ENCODE assay signal across 8 cellular contexts in genomic region chr15:41584636-41585139, GRCh38. TPM values are rescaled to one million over a fixed set of nuclear protein-coding genes. Genes with fewer than 3 reads are reported as not detected.
A peak's percentile ranks its signal among the peaks of the same experiment; 100 is the strongest.
DNase-seq lines count a peak whose midpoint lies in the region; ATAC-seq, FAIRE-seq and TF ChIP-seq lines count a peak whose summit lies in the region.

No MANE protein-coding gene starts in this region.

- CTCF ChIA-PET in T-cell (lab: Charles Lee): interaction anchor here (1.0 to 1.6 kb wide), 3 partner anchors 12 to 162 kb away, joined by 3 to 5 read pairs (median 4); no protein-coding TSS in a partner anchor

- intact Hi-C loops in pancreas (cut with DNase I) (no loop called here), posterior vena cava (cut with DNase I) (no loop called here), lower leg skin (cut with DNase I; ENCODE audit: low total_unique reads) (no loop called here)

- no peak overlapping the region for H3K27ac Mint-ChIP-seq in T-cell

- H3K4me1 Mint-ChIP-seq in T-cell: peaks cover 6 to 12% (median 9%) of the 10 kb centered on the region in 3 donors

- H3K27ac ChIP-seq in BLaER1 treated with 17β-estradiol and CSF1 and Interleukin-3, amounts not matched to agents 10 nM and 100 nM: no peak overlapping the region
- H3K27ac ChIP-seq in pancreas: peak overlapping the region; percentile 66 to 75 (median 67)

- no peaks in the 10 kb centered on the region for H3K36me3 ChIP-seq in BLaER1 treated with 17β-estradiol and CSF1 and Interleukin-3, amounts not matched to agents 10 nM and 100 nM
- no peaks in the 10 kb centered on the region for H3K36me3 ChIP-seq in pancreas

- H3K4me1 ChIP-seq in BLaER1 treated with 17β-estradiol and CSF1 and Interleukin-3, amounts not matched to agents 10 nM and 100 nM: peaks cover 6 to 15% (median 11%) of the 10 kb centered on the region in 10 experiments; a peak in 17 of 20 replicates
- peaks cover 0 to 6% (median 0%) of the 10 kb centered on the region in 3 donors for H3K4me1 ChIP-seq in pancreas

- H4K20me1 ChIP-seq in BLaER1 treated with 17β-estradiol and CSF1 and Interleukin-3, amounts not matched to agents 10 nM and 100 nM: peaks cover 0 to 7% (median 0%) of the 10 kb centered on the region in 11 experiments; a peak in 5 of 22 replicates

- peak overlapping the region; percentile 71 to 93 (median 85); a peak in 20 of 22 replicates for H3K4me2 ChIP-seq in BLaER1 treated with 17β-estradiol and CSF1 and Interleukin-3, amounts not matched to agents 10 nM and 100 nM

- no peak for FAIRE-seq in pancreas (lab: Jason Lieb, UNC)

- H3K27me3 ChIP-seq in BLaER1 treated with 17β-estradiol and CSF1 and Interleukin-3, amounts not matched to agents 10 nM and 100 nM: peaks cover 32 to 51% (median 46%) of the 10 kb centered on the region in 11 experiments
- H3K27me3 ChIP-seq in pancreas: no peaks in the 10 kb centered on the region

- WGBS in pancreas, 2 donors: 88 to 91% methylated on average over 7 of the region's 7 CpGs
- 93% methylated on average over 7 of the region's 7 CpGs for WGBS in lower leg skin, 2 donors

- no peaks in the 10 kb centered on the region for H3K36me3 Mint-ChIP-seq in T-cell

- TF ChIP-seq POLR2A in lower leg skin (IDR thresholded peaks at IDR 0.05): no peak

- H3K4me3 Mint-ChIP-seq in T-cell: peak overlapping the region; percentile 59 to 74 (median 62)

- DNase-seq in T-cell: no peak
- peak; percentile 19 for DNase-seq in fibroblast of peridontal ligament (ENCODE audit: extremely low read depth)
- DNase-seq in pancreas: no peak
- no peak for DNase-seq in posterior vena cava (ENCODE audit: low spot score)
- no peak for DNase-seq in RPMI8226
- no peak for DNase-seq in NCI-H69 (lab: John Stamatoyannopoulos, UW)
- no peak for DNase-seq in lower leg skin (ENCODE audit: low spot score in 2 of 2)

- no peaks in the 10 kb centered on the region for H3K9me3 Mint-ChIP-seq in T-cell

- H3K27me3 Mint-ChIP-seq in T-cell: peaks cover 27 to 41% of the 10 kb centered on the region in 2 donors

- no peak for TF ChIP-seq CTCF in pancreas (IDR thresholded peaks at IDR 0.05)
- no peak for TF ChIP-seq CTCF in lower leg skin (IDR thresholded peaks at IDR 0.05)

- H3K4me3 ChIP-seq in BLaER1 treated with 17β-estradiol and CSF1 and Interleukin-3, amounts not matched to agents 10 nM and 100 nM: peak overlapping the region in 7 of 10 experiments; percentile 41 to 65 (median 51); a peak in 9 of 20 replicates
- H3K4me3 ChIP-seq in pancreas (peak overlapping the region in 3 of 4 donors; percentile 22 to 46 (median 45)), lower leg skin (ENCODE audit: low read depth, poor library complexity, severe bottlenecking) (no peak overlapping the region)

- peak overlapping the region in 1 of 11 experiments; percentile 66; a peak in 1 of 22 replicates for H3K9ac ChIP-seq in BLaER1 treated with 17β-estradiol and CSF1 and Interleukin-3, amounts not matched to agents 10 nM and 100 nM

- H3K9me3 ChIP-seq in BLaER1 treated with 17β-estradiol and CSF1 and Interleukin-3, amounts not matched to agents 10 nM and 100 nM (replicated peaks in 1 of 11): no peaks in the 10 kb centered on the region; a peak in 1 of 22 replicates
- no peaks in the 10 kb centered on the region for H3K9me3 ChIP-seq in pancreas

- ATAC-seq in T-cell (replicated peaks in 1 of 4) (no peak), pancreas (no peak)

- POLR2A ChIA-PET in T-cell (lab: Charles Lee): no interaction called here

RNA-seq across cellular contexts. Expression of gene TYRO3, which starts 25.7 kb away (rescaled TPM):
- total RNA-seq in T-cell (1 to 10 TPM in 1 of 5 donors, under 1 TPM in 3, not detected in 1; 0.62 to 1.5 (median 0.78) TPM), pancreas (10 to 100 TPM in 4 of 6 donors, 1 to 10 TPM in 2; 8.5 to 14.4 (median 11.1) TPM), posterior vena cava (1 to 10 TPM; 5.0 to 8.7 TPM), lower leg skin (10 to 100 TPM; 28.7 to 52.4 (median 29.8) TPM)
- 1 to 10 TPM; 7.3 to 8.1 TPM for polyA plus RNA-seq in pancreas

RNA-seq across cellular contexts. Expression of gene RPAP1, which starts 40.6 kb away (rescaled TPM):
- total RNA-seq in T-cell: 10 to 100 TPM; 33.5 to 57.8 (median 53.2) TPM
- 10 to 100 TPM; 11.2 to 24.1 (median 17.8) TPM for total RNA-seq in pancreas
- polyA plus RNA-seq in pancreas: 10 to 100 TPM; 10.6 to 16.9 TPM
- 10 to 100 TPM; 16.3 to 19.9 TPM for total RNA-seq in posterior vena cava
- 10 to 100 TPM; 15.1 to 58.5 (median 41.0) TPM for total RNA-seq in lower leg skin

Comparison
In these comparisons a context has a peak if more than half of its experiments do, and no peak if none do; other contexts are left out.
1. H3K27ac ChIP-seq: peak in pancreas (4 of 4); none in BLaER1 treated with 17β-estradiol and CSF1 and Interleukin-3, amounts not matched to agents 10 nM and 100 nM (0 of 11).